In genomic region chr6:56091159-56091869, GRCh38 we compare ENCODE assay signal across 1 cellular context.
TF ChIP-seq lines count a peak whose summit lies in the region.

No MANE protein-coding gene starts in this region.

TF ChIP-seq in HepG2, 621 proteins besides CTCF, POLR2A, EP300 and RAD21 (continued from another document and continues in another):
- TF ChIP-seq FOXP4 (CRISPR knock-in tag; IDR thresholded peaks at IDR 0.05) (peak; percentile 57; the same call in 1 of the 2 replicates), PLRG1 (conservative IDR thresholded peaks at IDR 0.05) (no peak), ARHGAP35 (CRISPR knock-in tag; IDR thresholded peaks at IDR 0.05; ENCODE audit: borderline replicate concordance) (no peak), WIZ (CRISPR knock-in tag; IDR thresholded peaks at IDR 0.05) (no peak), ZNF329 (CRISPR knock-in tag; IDR thresholded peaks at IDR 0.05; ENCODE audit: low read depth) (no peak), GLMP (CRISPR knock-in tag; IDR thresholded peaks at IDR 0.05; ENCODE audit: borderline replicate concordance) (no peak), THAP9 (CRISPR knock-in tag; IDR thresholded peaks at IDR 0.05; ENCODE audit: borderline replicate concordance) (no peak), TOPORS (CRISPR knock-in tag; IDR thresholded peaks at IDR 0.05) (no peak), HDAC2 (CRISPR knock-in tag; IDR thresholded peaks at IDR 0.05) (0 out of 2 replicates have a peak, but pooled peaks have one; percentile 21), HINFP (CRISPR knock-in tag; IDR thresholded peaks at IDR 0.05; ENCODE audit: low read depth) (no peak), ISL2 (CRISPR knock-in tag; IDR thresholded peaks at IDR 0.05) (no peak), ZNF138 (CRISPR knock-in tag; IDR thresholded peaks at IDR 0.05; ENCODE audit: low read depth) (no peak), ZNF337 (CRISPR knock-in tag; IDR thresholded peaks at IDR 0.05; ENCODE audit: borderline replicate concordance, low read depth) (no peak), HMG20B (CRISPR knock-in tag; conservative IDR thresholded peaks at IDR 0.05) (no peak), SATB2 (CRISPR knock-in tag; IDR thresholded peaks at IDR 0.05) (no peak), ARNT (IDR thresholded peaks at IDR 0.05) (no peak), ZNF556 (CRISPR knock-in tag; IDR thresholded peaks at IDR 0.05; ENCODE audit: borderline replicate concordance) (no peak), ZSCAN12 (CRISPR knock-in tag; IDR thresholded peaks at IDR 0.05) (no peak), GATA4 (IDR thresholded peaks at IDR 0.05; ENCODE audit: borderline replicate concordance, low read depth) (no peak), ZNF235 (CRISPR knock-in tag; IDR thresholded peaks at IDR 0.05; ENCODE audit: borderline replicate concordance) (no peak), GLI4 (CRISPR knock-in tag; IDR thresholded peaks at IDR 0.05; ENCODE audit: borderline replicate concordance) (no peak), CBX2 (IDR thresholded peaks at IDR 0.05; ENCODE audit: low read depth, low read length) (no peak), CBX2 (CRISPR knock-in tag; IDR thresholded peaks at IDR 0.05; ENCODE audit: low read depth) (no peak), PTBP1 (IDR thresholded peaks at IDR 0.05; ENCODE audit: low read depth, low read length, poor library complexity, severe bottlenecking) (no peak), ZNF766 (CRISPR knock-in tag; IDR thresholded peaks at IDR 0.05; ENCODE audit: borderline replicate concordance) (no peak), NR2F6 (IDR thresholded peaks at IDR 0.05) (no peak), NR2F6 (CRISPR knock-in tag; IDR thresholded peaks at IDR 0.05) (no peak), NFYC (CRISPR knock-in tag; IDR thresholded peaks at IDR 0.05) (no peak), CCDC6 (CRISPR knock-in tag; IDR thresholded peaks at IDR 0.05) (no peak), KDM4B (CRISPR knock-in tag; IDR thresholded peaks at IDR 0.05) (no peak), ZNF737 (CRISPR knock-in tag; IDR thresholded peaks at IDR 0.05; ENCODE audit: borderline replicate concordance) (no peak), KLF6 (CRISPR knock-in tag; IDR thresholded peaks at IDR 0.05) (no peak), NCOR1 (IDR thresholded peaks at IDR 0.05; ENCODE audit: borderline replicate concordance, low read length) (no peak), ZMAT3 (CRISPR knock-in tag; conservative IDR thresholded peaks at IDR 0.05) (no peak), ZNF564 (CRISPR knock-in tag; IDR thresholded peaks at IDR 0.05) (no peak), RELA (CRISPR knock-in tag; IDR thresholded peaks at IDR 0.05) (no peak), ZNF816 (CRISPR knock-in tag; IDR thresholded peaks at IDR 0.05; ENCODE audit: borderline replicate concordance) (no peak), ZNF234 (CRISPR knock-in tag; conservative IDR thresholded peaks at IDR 0.05) (no peak), ZNF644 (CRISPR knock-in tag; IDR thresholded peaks at IDR 0.05; ENCODE audit: low read depth) (peak; percentile 91), CREB1 (IDR thresholded peaks at IDR 0.05) (no peak), CREB1 (CRISPR knock-in tag; IDR thresholded peaks at IDR 0.05) (0 out of 2 replicates have a peak, but pooled peaks have one; percentile 13), NONO (IDR thresholded peaks at IDR 0.05) (no peak), NONO (CRISPR knock-in tag; conservative IDR thresholded peaks at IDR 0.05) (0 out of 2 replicates have a peak, but pooled peaks have one; percentile 20), PAXIP1 (CRISPR knock-in tag; conservative IDR thresholded peaks at IDR 0.05) (peak; percentile 52; the same call in 1 of the 2 replicates), ZNF691 (CRISPR knock-in tag; IDR thresholded peaks at IDR 0.05; ENCODE audit: borderline replicate concordance, low read depth) (no peak), ZNF713 (CRISPR knock-in tag; IDR thresholded peaks at IDR 0.05) (no peak), ZNF407 (CRISPR knock-in tag; IDR thresholded peaks at IDR 0.05; ENCODE audit: not compliant biosample characterization) (no peak), JUNB (CRISPR knock-in tag; IDR thresholded peaks at IDR 0.05; ENCODE audit: borderline replicate concordance) (no peak), ZNF629 (CRISPR knock-in tag; conservative IDR thresholded peaks at IDR 0.05) (no peak), AGO1 (IDR thresholded peaks at IDR 0.05; ENCODE audit: low read depth, low read length, poor library complexity, severe bottlenecking) (no peak), ZNF143 (CRISPR knock-in tag; IDR thresholded peaks at IDR 0.05) (no peak), RCOR2 (CRISPR knock-in tag; IDR thresholded peaks at IDR 0.05) (0 out of 2 replicates have a peak, but pooled peaks have one; percentile 19)
